ENCODE assay signal across 10 cellular contexts in genomic region chr5:127746756-127747155, GRCh38. TPM values are rescaled to one million over a fixed set of nuclear protein-coding genes. Genes with fewer than 3 reads are reported as not detected.
A peak's percentile ranks its signal among the peaks of the same experiment; 100 is the strongest.
DNase-seq lines count a peak whose midpoint lies in the region; FAIRE-seq and TF ChIP-seq lines count a peak whose summit lies in the region.
"Had no signal": no experiment of that assay in that cellular context is flagged by ENCODE, and none has a peak within 500 bp of the region (broad histone marks: within the 10 kb centered on the region; RNA-seq: fewer than 3 reads in every experiment).

No MANE protein-coding gene starts in this region.

- no peaks in the 10 kb centered on the region for H3K36me3 Mint-ChIP-seq in activated CD4-positive, alpha-beta T cell treated with anti-CD3 and anti-CD28 coated beads, Interleukin-2, amount 10 ng/mL, durations not matched to agents 7 days and 5 days (ENCODE audit: low read depth)

- H3K4me2 ChIP-seq in GM23248 (ENCODE audit: unreplicated experiment) (no peak overlapping the region), SU-DHL-6 (ENCODE audit: low read depth, low read length, poor library complexity, severe bottlenecking) (no peak overlapping the region)

- FAIRE-seq in kidney (lab: Jason Lieb, UNC): no peak

- H3K9ac ChIP-seq in GM23248 (no peak overlapping the region), SU-DHL-6 (ENCODE audit: low read length) (no peak overlapping the region), kidney (ENCODE audit: low read length in 2 of 2) (no peak overlapping the region)

- POLR2A ChIA-PET in activated CD4-positive, alpha-beta T cell treated with anti-CD3 and anti-CD28 coated beads, Interleukin-2, amount 10 ng/mL, durations not matched to agents 7 days and 5 days (lab: Charles Lee): no interaction called here

- no peaks in the 10 kb centered on the region for H3F3A ChIP-seq in GM23248 (ENCODE audit: insufficient read depth)
- no peaks in the 10 kb centered on the region for H3F3A ChIP-seq in SU-DHL-6 (ENCODE audit: insufficient read depth)

- intact Hi-C loops in kidney (cut with DNase I): no loop called here

- H3K9me3 Mint-ChIP-seq in activated CD4-positive, alpha-beta T cell treated with anti-CD3 and anti-CD28 coated beads, Interleukin-2, amount 10 ng/mL, durations not matched to agents 7 days and 5 days: no peaks in the 10 kb centered on the region

- no peak overlapping the region for H3K4me3 Mint-ChIP-seq in activated CD4-positive, alpha-beta T cell treated with anti-CD3 and anti-CD28 coated beads, Interleukin-2, amount 10 ng/mL, durations not matched to agents 7 days and 5 days

- no peaks in the 10 kb centered on the region for H4K20me1 ChIP-seq in GM23248 (ENCODE audit: insufficient read depth)
- H4K20me1 ChIP-seq in SU-DHL-6 (ENCODE audit: low read depth, low read length): no peaks in the 10 kb centered on the region

- TF ChIP-seq CTCF in AG09309 (IDR thresholded peaks at IDR 0.05; ENCODE audit: control insufficient read depth, insufficient read depth, low read depth, low read length, missing control alignments): peak; percentile 55
- peak; percentile 20 for TF ChIP-seq CTCF in SU-DHL-6 (IDR thresholded peaks at IDR 0.05; ENCODE audit: insufficient read depth, low read length, poor library complexity, severe bottlenecking)
- peak; percentile 23 for TF ChIP-seq CTCF in kidney (IDR thresholded peaks at IDR 0.05; ENCODE audit: borderline replicate concordance, extremely low read depth, insufficient read depth)
- TF ChIP-seq CTCF in suprapubic skin (IDR thresholded peaks at IDR 0.05): no peak

- H3K36me3 ChIP-seq in GM23248 (ENCODE audit: low read depth) (no peaks in the 10 kb centered on the region), SU-DHL-6 (ENCODE audit: low read length) (no peaks in the 10 kb centered on the region), kidney (ENCODE audit: control insufficient read depth in 1 of 2, insufficient read depth in 2 of 2, low read length in 2 of 2) (no peaks in the 10 kb centered on the region), suprapubic skin (no peaks in the 10 kb centered on the region)

- DNase-seq in AG09309 (ENCODE audit: low read depth) (no peak), GM23248 (peak; percentile 40), kidney (no peak), suprapubic skin (ENCODE audit: low spot score in 2 of 2) (no peak), foreskin melanocyte (no peak), HuH-7.5 (ENCODE audit: low spot score) (no peak)
- no peak for DNase-seq in activated CD4-positive, alpha-beta T cell treated with anti-CD3 and anti-CD28 coated beads, Interleukin-2, amount 10 ng/mL, durations not matched to agents 7 days and 5 days
- DNase-seq: NCI-H446 had no signal

- no peaks in the 10 kb centered on the region for H3K9me2 ChIP-seq in GM23248 (ENCODE audit: insufficient read depth)
- H3K9me2 ChIP-seq in SU-DHL-6 (replicated peaks; ENCODE audit: insufficient read depth, low read length): no peaks in the 10 kb centered on the region

- H3K27ac ChIP-seq in GM23248: no peak overlapping the region
- no peak overlapping the region for H3K27ac ChIP-seq in SU-DHL-6 (ENCODE audit: low read depth, low read length)
- no peak overlapping the region for H3K27ac ChIP-seq in kidney (ENCODE audit: low read depth in 2 of 2, low read length in 2 of 2)
- H3K27ac ChIP-seq in suprapubic skin: no peak overlapping the region

- H3K9me3 ChIP-seq in GM23248 (ENCODE audit: low read depth) (no peaks in the 10 kb centered on the region), SU-DHL-6 (ENCODE audit: insufficient read depth, low read length) (no peaks in the 10 kb centered on the region), kidney (ENCODE audit: control insufficient read depth in 1 of 2, low read length in 2 of 2) (no peaks in the 10 kb centered on the region), suprapubic skin (no peaks in the 10 kb centered on the region)

- H3K27ac Mint-ChIP-seq in activated CD4-positive, alpha-beta T cell treated with anti-CD3 and anti-CD28 coated beads, Interleukin-2, amount 10 ng/mL, durations not matched to agents 7 days and 5 days: no peak overlapping the region

- no peak for TF ChIP-seq EP300 in suprapubic skin (IDR thresholded peaks at IDR 0.05)

- in situ Hi-C loops in GM23248 (cut with MboI): no loop called here

- no peaks in the 10 kb centered on the region for H3K27me3 Mint-ChIP-seq in activated CD4-positive, alpha-beta T cell treated with anti-CD3 and anti-CD28 coated beads, Interleukin-2, amount 10 ng/mL, durations not matched to agents 7 days and 5 days

- no peaks in the 10 kb centered on the region for H3K79me2 ChIP-seq in GM23248 (ENCODE audit: insufficient read depth)
- H3K79me2 ChIP-seq in SU-DHL-6 (ENCODE audit: insufficient read depth, low read length): no peaks in the 10 kb centered on the region

- WGBS in GM23248 (ENCODE audit: low coverage in 1 of 2, low lambda C conversion rate in 2 of 2, missing lambda C conversion rate in 2 of 2), 2 experiments: 14 to 38% methylated on average over 1 of the region's 1 CpG
- WGBS in suprapubic skin: 70% methylated on average over 1 of the region's 1 CpG

- CTCF ChIA-PET in activated CD4-positive, alpha-beta T cell treated with anti-CD3 and anti-CD28 coated beads, Interleukin-2, amount 10 ng/mL, durations not matched to agents 7 days and 5 days (lab: Charles Lee): no interaction called here

- H2AFZ ChIP-seq in GM23248 (no peak overlapping the region), SU-DHL-6 (ENCODE audit: low read depth, low read length, severe bottlenecking) (no peak overlapping the region)

- H3K4me3 ChIP-seq in AG09309 (ENCODE audit: control insufficient read depth, low read depth, low read length) (no peak overlapping the region), GM23248 (no peak overlapping the region), SU-DHL-6 (ENCODE audit: insufficient read depth, low read length, poor library complexity, severe bottlenecking) (no peak overlapping the region), kidney (ENCODE audit: low read length in 2 of 2) (no peak overlapping the region), suprapubic skin (no peak overlapping the region)

- no peak for TF ChIP-seq POLR2A in suprapubic skin (IDR thresholded peaks at IDR 0.05)

- H3K4me1 Mint-ChIP-seq in activated CD4-positive, alpha-beta T cell treated with anti-CD3 and anti-CD28 coated beads, Interleukin-2, amount 10 ng/mL, durations not matched to agents 7 days and 5 days: no peaks in the 10 kb centered on the region

- H3K4me1 ChIP-seq in GM23248 (ENCODE audit: insufficient read depth) (no peaks in the 10 kb centered on the region), kidney (ENCODE audit: control insufficient read depth in 1 of 2, insufficient read depth in 1 of 2, low read depth in 1 of 2, low read length in 2 of 2) (no peaks in the 10 kb centered on the region), suprapubic skin (no peaks in the 10 kb centered on the region)

- H3K27me3 ChIP-seq in GM23248 (replicated peaks; ENCODE audit: insufficient read depth) (peaks cover 27% of the 10 kb centered on the region), SU-DHL-6 (ENCODE audit: low read length) (no peaks in the 10 kb centered on the region), suprapubic skin (no peaks in the 10 kb centered on the region)

RNA-seq across cellular contexts. Expression of gene CCDC192, which starts 43.6 kb away (rescaled TPM):
- not detected in 2 replicates for total RNA-seq in GM23248 (2014; rRNA removed; shearing (Covaris generic))
- 0.30 and 0.40 TPM in 2 replicates for polyA plus RNA-seq in GM23248 (2016; fragmentation: Nextera tagmentation; extraction: Ambion mirVana)
- total RNA-seq in kidney: not detected
- not detected for polyA plus RNA-seq in kidney (ENCODE audit: insufficient read depth, low read depth, low replicate concordance)
- total RNA-seq in suprapubic skin: 1 to 10 TPM in 2 of 4 donors, under 1 TPM in 1, not detected in 1; 0.70 to 3.1 (median 2.0) TPM
- not detected for total RNA-seq in activated CD4-positive, alpha-beta T cell treated with anti-CD3 and anti-CD28 coated beads, Interleukin-2, amount 10 ng/mL, durations not matched to agents 7 days and 5 days
- total RNA-seq: skeletal muscle tissue had no signal

Comparison
In these comparisons a context has a peak if more than half of its experiments do, and no peak if none do; other contexts are left out.
1. CTCF ChIP-seq: peak in AG09309 (single experiment), SU-DHL-6 (single experiment) and kidney (single experiment); none in suprapubic skin (0 of 2).